Comparison of ENCODE assay signal across 9 cellular contexts in the genomic region with DNA sequence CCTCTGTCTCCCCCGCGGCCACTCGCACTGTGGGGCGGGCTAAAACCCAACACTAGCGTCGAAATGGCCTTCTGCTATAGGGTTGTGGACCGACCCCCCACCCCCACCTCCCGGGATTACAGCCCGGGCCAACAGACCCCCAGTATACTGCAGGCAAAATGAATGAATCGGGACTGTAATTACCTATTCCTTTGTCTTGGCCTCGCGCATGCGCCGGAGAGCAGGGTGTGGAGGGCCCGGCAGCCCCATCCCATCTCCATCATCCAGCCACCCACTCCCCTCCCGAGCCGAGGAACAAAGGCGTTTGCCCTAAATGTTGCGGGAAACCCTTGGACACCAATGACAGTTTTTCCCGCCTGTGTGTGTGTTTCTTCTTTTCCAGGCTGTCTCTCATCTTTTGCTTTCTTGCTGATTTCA. TPM values are rescaled to one million over a fixed set of nuclear protein-coding genes. Genes with fewer than 3 reads are reported as not detected.
A peak's percentile ranks its signal among the peaks of the same experiment; 100 is the strongest.
DNase-seq lines count a peak whose midpoint lies in the region; ATAC-seq and TF ChIP-seq lines count a peak whose summit lies in the region.
"Had no signal": no experiment of that assay in that cellular context is flagged by ENCODE, and none has a peak within 500 bp of the region (broad histone marks: within the 10 kb centered on the region; RNA-seq: fewer than 3 reads in every experiment).

No MANE protein-coding gene starts in this region.

- H3K4me3 ChIP-seq in PC-3 (ENCODE audit: low read length): peak overlapping the region; percentile 83

- H3K27me3 ChIP-seq in PC-3 (ENCODE audit: low read length): no peaks in the 10 kb centered on the region

- POLR2A ChIA-PET in PC-3 (lab: Charles Lee; ENCODE audit: unreplicated experiment): no interaction called here

- CTCF ChIA-PET in PC-3 (lab: Charles Lee): no interaction called here

- no peaks in the 10 kb centered on the region for H3K9me2 ChIP-seq in PC-3 (replicated peaks; ENCODE audit: low read length)

- H3K79me2 ChIP-seq in PC-3 (ENCODE audit: low read length): peaks cover 65% of the 10 kb centered on the region

- no peak for TF ChIP-seq CTCF in PC-3 (conservative IDR thresholded peaks at IDR 0.05; ENCODE audit: low read depth, low read length)

- H3K4me1 ChIP-seq in PC-3 (ENCODE audit: insufficient read depth, low read length): peaks cover 29% of the 10 kb centered on the region

- intact Hi-C loops in PC-3 (cut with micrococcal nuclease): loop anchor here (2.0 to 5.0 kb wide), 5 partner anchors 38 to 733 kb away; no protein-coding TSS in a partner anchor
- intact Hi-C loops in posterior cingulate gyrus (cut with DNase I): no loop called here

- H3K9me3 ChIP-seq in PC-3 (ENCODE audit: low read length): no peaks in the 10 kb centered on the region

- no TSS peak for BruUV-seq in PC-3 (replicated peaks; lab: Mats Ljungman, UMichigan)

- peak; percentile 65 for DNase-seq in DMS 273 (lab: John Stamatoyannopoulos, UW; ENCODE audit: unreplicated experiment)
- no peak for DNase-seq in DMS 273 treated with DMSO at 0.1 percent for 48 hours (lab: John Stamatoyannopoulos, UW)
- peak; percentile 70 for DNase-seq in PC-3
- DNase-seq in fibroblast of peridontal ligament (ENCODE audit: extremely low read depth): peak; percentile 30
- DNase-seq in posterior cingulate gyrus: peak in 9 of 10 donors; percentile 24 to 93 (median 60)
- DNase-seq in stimulated activated CD8-positive, alpha-beta memory T cell treated with anti-CD3 and anti-CD28 coated beads, Interleukin-4, amount 100 ng/mL, for 48 hours: no peak
- DNase-seq in DMS53 (lab: John Stamatoyannopoulos, UW): no peak

- peak overlapping the region; percentile 31 for H3K27ac ChIP-seq in PC-3 (ENCODE audit: low read length)
- H3K27ac ChIP-seq: 22Rv1 had no signal

- peak overlapping the region; percentile 74 for H3K9ac ChIP-seq in PC-3 (ENCODE audit: low read length)

- peak overlapping the region; percentile 91 for H3K4me2 ChIP-seq in PC-3 (ENCODE audit: low read length)

- H4K20me1 ChIP-seq in PC-3 (ENCODE audit: low read length): peaks cover 9% of the 10 kb centered on the region

- H3K36me3 ChIP-seq in PC-3 (ENCODE audit: low read depth, low read length): peaks cover 15% of the 10 kb centered on the region; the same call in 1 of the 2 replicates

- no peaks in the 10 kb centered on the region for H3F3A ChIP-seq in PC-3 (ENCODE audit: low read length, unreplicated experiment)

- peak; percentile 14 for ATAC-seq in HG02798 (IDR thresholded peaks at IDR 0.05; ENCODE audit: poor library complexity, unreplicated experiment)
- peak; percentile 27 for ATAC-seq in PC-3

- peak overlapping the region; percentile 90 for H2AFZ ChIP-seq in PC-3 (ENCODE audit: low read length)

RNA-seq across cellular contexts. Expression of gene BASP1, which starts 1.6 kb away (rescaled TPM):
- 169 and 273 TPM in 2 replicates for total RNA-seq in PC-3 (2014; rRNA removed)

Comparison
In these comparisons a context has a peak if more than half of its experiments do, and no peak if none do; other contexts are left out.
1. DNase-seq: peak in DMS 273 (single experiment), PC-3 (single experiment), fibroblast of peridontal ligament (single experiment) and posterior cingulate gyrus (9 of 10); none in DMS 273 treated with DMSO at 0.1 percent for 48 hours (single experiment), stimulated activated CD8-positive, alpha-beta memory T cell treated with anti-CD3 and anti-CD28 coated beads, Interleukin-4, amount 100 ng/mL, for 48 hours (single experiment) and DMS53 (single experiment).